ENCODE assay signal across 8 cellular contexts in genomic region chrX:56563231-56564116, GRCh38. TPM values are rescaled to one million over a fixed set of nuclear protein-coding genes. Genes with fewer than 3 reads are reported as not detected.
A peak's percentile ranks its signal among the peaks of the same experiment; 100 is the strongest.
DNase-seq lines count a peak whose midpoint lies in the region; ATAC-seq and TF ChIP-seq lines count a peak whose summit lies in the region.

UBQLN2 (plus strand) TSS chrX:56563627; CDS start chrX:56563874, 247 bp downstream.

- TF ChIP-seq EP300 in Ishikawa (IDR thresholded peaks at IDR 0.05; ENCODE audit: borderline replicate concordance), result no peak

- H3K36me3 Mint-ChIP-seq in naive B cell, result no peaks in the 10 kb centered on the region
- H3K36me3 Mint-ChIP-seq in stimulated activated memory B cell treated with anti-CD40 and anti-IgM and Interleukin-4, amounts not matched to agents 10 μg/mL and 1 μg/mL and 100 μg/mL, for 72 hours, result peaks cover 8% of the 10 kb centered on the region

- WGBS in esophagus squamous epithelium, 2 donors, result 1 to 29% methylated on average over 7 to 17 of the region's 70 CpGs

- peak; percentile 82 for DNase-seq in DMS 273 (lab: John Stamatoyannopoulos, UW; ENCODE audit: unreplicated experiment)
- DNase-seq in Peyer's patch, result peak; percentile 76 to 90 (median 85)
- peak; percentile 80 to 83 for DNase-seq in activated T-cell treated with anti-CD3 and anti-CD28 coated beads, Interleukin-2, amount 50 U/mL, for 48 hours
- peak; percentile 32 for DNase-seq in esophagus squamous epithelium (lab: John Stamatoyannopoulos, UW)
- DNase-seq in naive B cell, result peak; percentile 75

- TF ChIP-seq POLR2A in Peyer's patch (IDR thresholded peaks at IDR 0.05) (peak; percentile 71 to 78), esophagus squamous epithelium (IDR thresholded peaks at IDR 0.05) (peak in 2 of 4 donors; percentile 77 to 89)

- peak within 1 kb of the TSS; percentile 54 to 77 (median 62) for H3K4me3 ChIP-seq in Peyer's patch
- H3K4me3 ChIP-seq in esophagus squamous epithelium, result peak within 1 kb of the TSS; percentile 57 to 75 (median 63)

- H3K4me1 Mint-ChIP-seq in naive B cell, result peaks cover 11 to 30% (median 12%) of the 10 kb centered on the region in 3 donors
- peaks cover 17% of the 10 kb centered on the region for H3K4me1 Mint-ChIP-seq in stimulated activated memory B cell treated with anti-CD40 and anti-IgM and Interleukin-4, amounts not matched to agents 10 μg/mL and 1 μg/mL and 100 μg/mL, for 72 hours

- intact Hi-C loops in esophagus squamous epithelium (cut with DNase I), result no loop called here

- H3K27ac ChIP-seq in Peyer's patch (peak within 1 kb of the TSS; percentile 85 to 98 (median 95)), esophagus squamous epithelium (peak within 1 kb of the TSS; percentile 91 to 95 (median 95))

- peak within 1 kb of the TSS; percentile 92 to 100 (median 98) for H3K27ac Mint-ChIP-seq in naive B cell
- H3K27ac Mint-ChIP-seq in stimulated activated memory B cell treated with anti-CD40 and anti-IgM and Interleukin-4, amounts not matched to agents 10 μg/mL and 1 μg/mL and 100 μg/mL, for 72 hours, result peak within 1 kb of the TSS; percentile 96

- TF ChIP-seq CTCF in Peyer's patch (IDR thresholded peaks at IDR 0.05) (no peak), esophagus squamous epithelium (IDR thresholded peaks at IDR 0.05) (peak in 1 of 6 experiments; percentile 0)

- H3K4me1 ChIP-seq in Peyer's patch (no peaks in the 10 kb centered on the region), esophagus squamous epithelium (peaks cover 0 to 44% (median 4%) of the 10 kb centered on the region in 3 donors)

- TF ChIP-seq RAD21 in Ishikawa (IDR thresholded peaks at IDR 0.05; ENCODE audit: low read depth), result no peak

- ATAC-seq in GM21526 (IDR thresholded peaks at IDR 0.05; ENCODE audit: low FRiP score, unreplicated experiment), result peak; percentile 68
- peak; percentile 80 for ATAC-seq in naive B cell (ENCODE audit: low read depth in 2 of 2)
- peak; percentile 93 for ATAC-seq in stimulated activated memory B cell treated with anti-CD40 and anti-IgM and Interleukin-4, amounts not matched to agents 10 μg/mL and 1 μg/mL and 100 μg/mL, for 72 hours

- peak within 1 kb of the TSS; percentile 81 to 99 (median 92) for H3K4me3 Mint-ChIP-seq in naive B cell
- peak within 1 kb of the TSS; percentile 88 for H3K4me3 Mint-ChIP-seq in stimulated activated memory B cell treated with anti-CD40 and anti-IgM and Interleukin-4, amounts not matched to agents 10 μg/mL and 1 μg/mL and 100 μg/mL, for 72 hours

- H3K27me3 Mint-ChIP-seq in naive B cell, result no peaks in the 10 kb centered on the region
- no peaks in the 10 kb centered on the region for H3K27me3 Mint-ChIP-seq in stimulated activated memory B cell treated with anti-CD40 and anti-IgM and Interleukin-4, amounts not matched to agents 10 μg/mL and 1 μg/mL and 100 μg/mL, for 72 hours

- H3K27me3 ChIP-seq in Peyer's patch (no peaks in the 10 kb centered on the region), esophagus squamous epithelium (no peaks in the 10 kb centered on the region)

- H3K36me3 ChIP-seq in Peyer's patch, result no peaks in the 10 kb centered on the region
- H3K36me3 ChIP-seq in esophagus squamous epithelium, result no peaks in the 10 kb centered on the region

- H3K9me3 Mint-ChIP-seq in naive B cell, result no peaks in the 10 kb centered on the region
- no peaks in the 10 kb centered on the region for H3K9me3 Mint-ChIP-seq in stimulated activated memory B cell treated with anti-CD40 and anti-IgM and Interleukin-4, amounts not matched to agents 10 μg/mL and 1 μg/mL and 100 μg/mL, for 72 hours

- no peaks in the 10 kb centered on the region for H3K9me3 ChIP-seq in Peyer's patch
- H3K9me3 ChIP-seq in esophagus squamous epithelium, result no peaks in the 10 kb centered on the region

TF ChIP-seq in Ishikawa, 13 proteins besides CTCF, POLR2A, EP300 and RAD21:
- TF ChIP-seq REST (IDR thresholded peaks at IDR 0.05; ENCODE audit: low read depth), result no peak
- 0 out of 2 replicates have a peak, but pooled peaks have one; percentile 16 for TF ChIP-seq ZBTB7A (IDR thresholded peaks at IDR 0.05; ENCODE audit: low read depth)
- no peak for TF ChIP-seq FOXM1 (IDR thresholded peaks at IDR 0.05; ENCODE audit: borderline replicate concordance, low read depth)
- peak; percentile 84 for TF ChIP-seq YY1 (IDR thresholded peaks at IDR 0.05; ENCODE audit: low read depth)
- TF ChIP-seq MAX (IDR thresholded peaks at IDR 0.05), result peak; percentile 34
- no peak for TF ChIP-seq CEBPB (IDR thresholded peaks at IDR 0.05)
- no peak for TF ChIP-seq TCF12 (IDR thresholded peaks at IDR 0.05; ENCODE audit: low read depth)
- TF ChIP-seq TAF1 (IDR thresholded peaks at IDR 0.05; ENCODE audit: low read depth), result peak; percentile 76

RNA-seq across cellular contexts. Expression of gene UBQLN2, which starts in this region (rescaled TPM):
- total RNA-seq in Peyer's patch (10 to 100 TPM; 21.5 to 24.3 (median 23.5) TPM), esophagus squamous epithelium (10 to 100 TPM; 24.2 to 43.7 (median 34.4) TPM)
- 10 to 100 TPM; 26.3 to 44.2 (median 29.2) TPM for polyA plus RNA-seq in naive B cell (ENCODE audit: low read depth in 6 of 6)

Comparison
In these comparisons a context has a peak if more than half of its experiments do, and no peak if none do; other contexts are left out.
1. Peak in every context shown above with its lines: DNase-seq, ATAC-seq, H3K4me3 ChIP-seq and H3K27ac ChIP-seq.
2. DNase-seq: peak in every context shown above with its lines; median percentile 85 in Peyer's patch; 82 in DMS 273; 82 in activated T-cell treated with anti-CD3 and anti-CD28 coated beads, Interleukin-2, amount 50 U/mL, for 48 hours; 75 in naive B cell; 32 in esophagus squamous epithelium.